17 cellular contexts compared by ENCODE assay signal in genomic region chr4:36677122-36677521, GRCh38.
DNase-seq lines count a peak whose midpoint lies in the region; ATAC-seq and TF ChIP-seq lines count a peak whose summit lies in the region.
"Had no signal": no experiment of that assay in that cellular context is flagged by ENCODE, and none has a peak within 500 bp of the region (broad histone marks: within the 10 kb centered on the region; RNA-seq: fewer than 3 reads in every experiment).

No MANE protein-coding gene starts in this region.

- no peaks in the 10 kb centered on the region for H3K79me1 ChIP-seq in neuronal stem cell (ENCODE audit: low read depth, low read length)

- no CpG with 5 or more reads among the region's 2 CpGs for WGBS in neuronal stem cell (ENCODE audit: extremely low coverage in 2 of 2, insufficient read length in 2 of 2, insufficient replicate concordance in 1 of 2), 2 donors
- WGBS in lower leg skin, 2 donors: 70 to 79% methylated on average over 2 of the region's 2 CpGs

- H3K23ac ChIP-seq in neuronal stem cell (ENCODE audit: low read depth, low read length, poor library complexity): no peak overlapping the region

- no peak overlapping the region for H2AFZ ChIP-seq in neuronal stem cell (ENCODE audit: low read length)

- H3K27ac ChIP-seq in neuronal stem cell (replicated peaks; ENCODE audit: low read length): no peak overlapping the region
- H3K27ac ChIP-seq: SK-N-MC had no signal

- no peak overlapping the region for H3K4ac ChIP-seq in neuronal stem cell (ENCODE audit: low read length)

- H3K9ac ChIP-seq in neuronal stem cell (ENCODE audit: low read depth, low read length, poor library complexity): no peak overlapping the region

- H2BK5ac ChIP-seq in neuronal stem cell (ENCODE audit: low read length): no peak overlapping the region

- ATAC-seq in HG03469 (IDR thresholded peaks at IDR 0.05; ENCODE audit: unreplicated experiment) (no peak), HG02981 (IDR thresholded peaks at IDR 0.05; ENCODE audit: unreplicated experiment) (no peak)

- TF ChIP-seq CTCF in astrocyte of the spinal cord (IDR thresholded peaks at IDR 0.05; ENCODE audit: low read depth, low read length): no peak
- TF ChIP-seq CTCF in fibroblast of pulmonary artery (IDR thresholded peaks at IDR 0.05; ENCODE audit: low read length, missing control alignments): no peak
- no peak for TF ChIP-seq CTCF in lower leg skin (IDR thresholded peaks at IDR 0.05)

- H2BK12ac ChIP-seq in neuronal stem cell (ENCODE audit: low read length): no peak overlapping the region

- no peak overlapping the region for H3K4me2 ChIP-seq in neuronal stem cell (ENCODE audit: insufficient read depth, low read length, poor library complexity, severe bottlenecking)

- H3K36me3 ChIP-seq in neuronal stem cell (replicated peaks in 1 of 2; ENCODE audit: control insufficient read depth in 2 of 2, insufficient read depth in 2 of 2, low read length in 2 of 2): no peaks in the 10 kb centered on the region

- H2AK5ac ChIP-seq in neuronal stem cell (ENCODE audit: low read depth, low read length): no peak overlapping the region

- H4K91ac ChIP-seq in neuronal stem cell (ENCODE audit: low read depth, low read length, poor library complexity): no peak overlapping the region

- H3K18ac ChIP-seq in neuronal stem cell (ENCODE audit: low read length): no peak overlapping the region

- no peaks in the 10 kb centered on the region for H3K27me3 ChIP-seq in neuronal stem cell (ENCODE audit: control insufficient read depth in 3 of 3, insufficient read depth in 3 of 3, low read depth in 1 of 3, low read length in 3 of 3)

- no peak overlapping the region for H2BK15ac ChIP-seq in neuronal stem cell (ENCODE audit: low read length)

- H3K9me3 ChIP-seq in neuronal stem cell (replicated peaks in 1 of 2; ENCODE audit: control insufficient read depth in 2 of 2, insufficient read depth in 1 of 2, low read depth in 1 of 2, low read length in 2 of 2): peaks cover 0 to 2% of the 10 kb centered on the region in 2 donors

- H3K4me3 ChIP-seq in astrocyte of the spinal cord (ENCODE audit: low read depth, low read length) (no peak overlapping the region), fibroblast of pulmonary artery (replicated peaks; ENCODE audit: low read depth, low read length) (no peak overlapping the region), neuronal stem cell (ENCODE audit: low read length in 2 of 2) (no peak overlapping the region), lower leg skin (ENCODE audit: low read depth, poor library complexity, severe bottlenecking) (no peak overlapping the region)
- H3K4me3 ChIP-seq: SK-N-MC had no signal

- no peak for TF ChIP-seq POLR2A in lower leg skin (IDR thresholded peaks at IDR 0.05)

- H2BK120ac ChIP-seq in neuronal stem cell (ENCODE audit: low read depth, low read length): no peak overlapping the region

- H3K14ac ChIP-seq in neuronal stem cell (ENCODE audit: low read length): no peak overlapping the region

- intact Hi-C loops in lower leg skin (cut with DNase I; ENCODE audit: low total_unique reads): no loop called here

- in situ Hi-C loops in astrocyte of the spinal cord (cut with HindIII; ENCODE audit: low sequenced_read_pairs): no loop called here

- DNase-seq in HT1080 (ENCODE audit: low read depth) (peak; percentile 27), astrocyte of the spinal cord (ENCODE audit: low read depth, low spot score) (peak; percentile 1), fibroblast of pulmonary artery (ENCODE audit: low read depth) (peak; percentile 1), middle frontal gyrus (ENCODE audit: extremely low spot score, low spot score) (peak; percentile 49), neuronal stem cell (ENCODE audit: low spot score) (no peak), lower leg skin (ENCODE audit: low spot score in 2 of 2) (no peak)
- DNase-seq: CD4-positive, CD25-positive, alpha-beta regulatory T cell; DND-41; GOT3; HCEC 1CT; Karpas-422; NCI-H1694; NCI-H2081; NCI-H345 had no signal

- no peak overlapping the region for H4K8ac ChIP-seq in neuronal stem cell (ENCODE audit: low read depth, low read length)

- H3K4me1 ChIP-seq in neuronal stem cell (ENCODE audit: control insufficient read depth in 2 of 2, insufficient read depth in 1 of 2, low read depth in 1 of 2, low read length in 2 of 2): no peaks in the 10 kb centered on the region

Comparison
In these comparisons a context has a peak if more than half of its experiments do, and no peak if none do; other contexts are left out.
1. DNase-seq: peak in HT1080 (single experiment), astrocyte of the spinal cord (single experiment), fibroblast of pulmonary artery (single experiment) and middle frontal gyrus (single experiment); none in neuronal stem cell (single experiment) and lower leg skin (0 of 2).